In genomic region chr4:118760092-118760491, GRCh38 we compare ENCODE assay signal across 13 cellular contexts.
DNase-seq lines count a peak whose midpoint lies in the region; ATAC-seq lines count a peak whose summit lies in the region.
"Had no signal": no experiment of that assay in that cellular context is flagged by ENCODE, and none has a peak within 500 bp of the region (broad histone marks: within the 10 kb centered on the region; RNA-seq: fewer than 3 reads in every experiment).

No MANE protein-coding gene starts in this region.

- H3K36me3 ChIP-seq in muscle layer of colon (ENCODE audit: insufficient read depth, low read length), result no peaks in the 10 kb centered on the region

- no peaks in the 10 kb centered on the region for H3K9me3 ChIP-seq in muscle layer of colon (ENCODE audit: low read length)

- peak; percentile 36 for ATAC-seq in GM18867 (IDR thresholded peaks at IDR 0.05; ENCODE audit: unreplicated experiment)
- peak; percentile 37 for ATAC-seq in GM21619 (IDR thresholded peaks at IDR 0.05; ENCODE audit: unreplicated experiment)
- peak; percentile 49 for ATAC-seq in HG03159 (IDR thresholded peaks at IDR 0.05; ENCODE audit: unreplicated experiment)
- no peak for ATAC-seq in activated T-cell treated with anti-CD3 and anti-CD28 coated beads, Interleukin-2, amount 50 U/mL, for 4 hours

- H3K4me1 ChIP-seq in muscle layer of colon (ENCODE audit: insufficient read depth, low read length), result peaks cover 91% of the 10 kb centered on the region

- no peaks in the 10 kb centered on the region for H3K27me3 ChIP-seq in muscle layer of colon (ENCODE audit: control insufficient read depth in 1 of 2, insufficient read depth in 2 of 2, low read length in 2 of 2)

- H3K4me3 ChIP-seq in muscle layer of colon (ENCODE audit: low read depth in 1 of 2, low read length in 2 of 2), result no peak overlapping the region

- H3K9me3 Mint-ChIP-seq in activated T-cell treated with anti-CD3 and anti-CD28 coated beads, Interleukin-2, amount 50 U/mL, for 4 hours, result no peaks in the 10 kb centered on the region
- H3K9me3 Mint-ChIP-seq: CD4-positive, CD25-positive, alpha-beta regulatory T cell had no signal

- no peak overlapping the region for H3K9ac ChIP-seq in muscle layer of colon (ENCODE audit: low read length)
- H3K9ac ChIP-seq: parathyroid adenoma had no signal

- no peak overlapping the region for H3K4me3 Mint-ChIP-seq in activated T-cell treated with anti-CD3 and anti-CD28 coated beads, Interleukin-2, amount 50 U/mL, for 4 hours
- H3K4me3 Mint-ChIP-seq: CD4-positive, CD25-positive, alpha-beta regulatory T cell had no signal

- no peak for DNase-seq in activated naive CD4-positive, alpha-beta T cell treated with anti-CD3 and anti-CD28 coated beads, Interleukin-2, amount 50 U/mL, for 16 hours
- DNase-seq in activated T-cell treated with anti-CD3 and anti-CD28 coated beads, Interleukin-2, amount 50 U/mL, for 4 hours, result no peak
- no peak for DNase-seq in DMS153 treated with DMSO at 0.1 percent for 48 hours (lab: John Stamatoyannopoulos, UW; ENCODE audit: unreplicated experiment)
- no peak for DNase-seq in NCI-H446 (lab: John Stamatoyannopoulos, UW)
- DNase-seq: activated gamma-delta T cell; CD4-positive, CD25-positive, alpha-beta regulatory T cell; NCI-H774; T1000 had no signal

- peaks cover 26% of the 10 kb centered on the region for H3K36me3 Mint-ChIP-seq in activated T-cell treated with anti-CD3 and anti-CD28 coated beads, Interleukin-2, amount 50 U/mL, for 4 hours (ENCODE audit: insufficient read depth)

- no peaks in the 10 kb centered on the region for H3K4me1 Mint-ChIP-seq in activated T-cell treated with anti-CD3 and anti-CD28 coated beads, Interleukin-2, amount 50 U/mL, for 4 hours (ENCODE audit: low read depth)

- peak overlapping the region; percentile 54 for H3K27ac ChIP-seq in muscle layer of colon (ENCODE audit: low read depth, low read length)
- H3K27ac ChIP-seq: parathyroid adenoma had no signal

- no peaks in the 10 kb centered on the region for H3K27me3 Mint-ChIP-seq in activated T-cell treated with anti-CD3 and anti-CD28 coated beads, Interleukin-2, amount 50 U/mL, for 4 hours (ENCODE audit: low read depth)
- H3K27me3 Mint-ChIP-seq: CD4-positive, CD25-positive, alpha-beta regulatory T cell had no signal

Comparison
In these comparisons a context has a peak if more than half of its experiments do, and no peak if none do; other contexts are left out.
1. ATAC-seq: peak in GM18867 (single experiment), GM21619 (single experiment) and HG03159 (single experiment); none in activated T-cell treated with anti-CD3 and anti-CD28 coated beads, Interleukin-2, amount 50 U/mL, for 4 hours (0 of 2).